1 cellular context compared by ENCODE assay signal in the genomic region with DNA sequence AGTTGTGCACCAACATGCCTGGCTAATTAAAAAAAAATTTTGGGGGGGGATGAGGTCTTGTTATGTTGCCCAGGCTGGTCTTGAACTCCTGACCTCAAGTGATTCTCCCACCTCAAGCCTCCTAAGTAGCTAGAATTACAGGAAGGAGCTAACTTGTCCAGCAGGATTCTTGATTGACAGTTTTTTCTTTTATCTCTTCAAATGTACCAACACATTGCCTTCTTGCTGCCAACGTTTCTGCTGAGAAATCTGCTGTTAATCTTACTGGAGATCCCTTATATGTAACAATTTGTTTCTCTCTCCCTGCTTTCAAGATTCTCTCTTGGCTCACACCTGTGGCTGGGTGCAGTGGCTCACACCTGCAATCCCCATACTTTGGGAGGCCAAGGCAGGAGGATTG.
TF ChIP-seq lines count a peak whose summit lies in the region.

No MANE protein-coding gene starts in this region.

TF ChIP-seq in K562, 482 proteins besides CTCF, POLR2A, EP300 and RAD21 (continues in another document):
- TF ChIP-seq KDM2B (CRISPR knock-in tag; IDR thresholded peaks at IDR 0.05) (no peak), ZEB2 (IDR thresholded peaks at IDR 0.05) (peak; percentile 61; the same call in 1 of the 2 replicates), TAF7 (tag; IDR thresholded peaks at IDR 0.05) (no peak), ZNF232 (CRISPR knock-in tag; IDR thresholded peaks at IDR 0.05) (no peak), HDAC6 (IDR thresholded peaks at IDR 0.05; ENCODE audit: low read depth, low read length) (no peak), XRCC3 (IDR thresholded peaks at IDR 0.05) (peak; percentile 90; the same call in 1 of the 2 replicates), ZBTB12 (CRISPR knock-in tag; IDR thresholded peaks at IDR 0.05) (no peak), CREB1 (IDR thresholded peaks at IDR 0.05) (no peak), CREB1 (CRISPR knock-in tag; IDR thresholded peaks at IDR 0.05) (no peak), PRMT5 (CRISPR knock-in tag; IDR thresholded peaks at IDR 0.05) (no peak), HDAC1 (IDR thresholded peaks at IDR 0.05) (peak in 1 of 2 experiments; percentile 83; a peak in 2 of 4 replicates), SRSF7 (optimal IDR thresholded peaks at IDR 0.05; ENCODE audit: low read depth, low read length) (no peak), ZNF280A (IDR thresholded peaks at IDR 0.05; ENCODE audit: low read depth, partially characterized antibody) (peak; percentile 89), MYNN (IDR thresholded peaks at IDR 0.05) (no peak), MYNN (CRISPR knock-in tag; IDR thresholded peaks at IDR 0.05) (no peak), ARNT (IDR thresholded peaks at IDR 0.05) (peak; percentile 26 to 56; a peak in 3 of 4 replicates), RCOR1 (IDR thresholded peaks at IDR 0.05; ENCODE audit: borderline replicate concordance in 1 of 2, low read depth in 2 of 2, low read length in 2 of 2) (0 out of 4 replicates have a peak, but pooled peaks of 1 of the 2 experiments have one; percentile 10), FOXM1 (IDR thresholded peaks at IDR 0.05; ENCODE audit: low read depth) (no peak), FOXM1 (CRISPR knock-in tag; IDR thresholded peaks at IDR 0.05; ENCODE audit: low read depth) (no peak), GATAD2A (IDR thresholded peaks at IDR 0.05) (peak; percentile 43; the same call in 1 of the 2 replicates), RFX7 (CRISPR knock-in tag; IDR thresholded peaks at IDR 0.05) (no peak), SP1 (CRISPR knock-in tag; IDR thresholded peaks at IDR 0.05) (0 out of 2 replicates have a peak, but pooled peaks have one; percentile 37), NBN (IDR thresholded peaks at IDR 0.05; ENCODE audit: low read depth) (peak; percentile 50; the same call in 1 of the 2 replicates), CBX5 (IDR thresholded peaks at IDR 0.05; ENCODE audit: borderline replicate concordance, low read depth) (peak; percentile 96), SOX6 (IDR thresholded peaks at IDR 0.05) (peak; percentile 35; the same call in 1 of the 2 replicates), MTA3 (IDR thresholded peaks at IDR 0.05; ENCODE audit: borderline replicate concordance) (peak; percentile 45; the same call in 1 of the 2 replicates), RBBP5 (IDR thresholded peaks at IDR 0.05; ENCODE audit: borderline replicate concordance, insufficient read depth, low read length, poor library complexity, severe bottlenecking) (no peak), ATF7 (IDR thresholded peaks at IDR 0.05) (0 out of 2 replicates have a peak, but pooled peaks have one; percentile 37), TFE3 (CRISPR knock-in tag; IDR thresholded peaks at IDR 0.05) (no peak), ATF6 (CRISPR knock-in tag; IDR thresholded peaks at IDR 0.05) (no peak), TEAD4 (IDR thresholded peaks at IDR 0.05; ENCODE audit: low read length) (0 out of 2 replicates have a peak, but pooled peaks have one; percentile 11), TEAD4 (CRISPR knock-in tag; IDR thresholded peaks at IDR 0.05; ENCODE audit: borderline replicate concordance) (no peak), E2F3 (CRISPR knock-in tag; IDR thresholded peaks at IDR 0.05) (no peak), CCAR2 (IDR thresholded peaks at IDR 0.05; ENCODE audit: low read depth, low read length) (no peak), GTF3C2 (IDR thresholded peaks at IDR 0.05; ENCODE audit: borderline replicate concordance, extremely low read depth, insufficient read length) (no peak), LEF1 (IDR thresholded peaks at IDR 0.05) (0 out of 2 replicates have a peak, but pooled peaks have one; percentile 20), MTA1 (IDR thresholded peaks at IDR 0.05; ENCODE audit: borderline replicate concordance) (peak; percentile 40; the same call in 1 of the 2 replicates), E2F1 (CRISPR knock-in tag; IDR thresholded peaks at IDR 0.05) (no peak)
- TF ChIP-seq, protein P1, sequence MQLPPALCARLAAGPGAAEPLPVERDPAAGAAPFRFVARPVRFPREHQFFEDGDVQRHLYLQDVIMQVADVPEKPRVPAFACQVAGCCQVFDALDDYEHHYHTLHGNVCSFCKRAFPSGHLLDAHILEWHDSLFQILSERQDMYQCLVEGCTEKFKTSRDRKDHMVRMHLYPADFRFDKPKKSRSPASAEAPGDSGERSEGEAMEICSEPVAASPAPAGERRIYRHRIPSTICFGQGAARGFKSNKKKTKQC (CRISPR knock-in tag; IDR thresholded peaks at IDR 0.05) = no peak
- TF ChIP-seq, protein P2, sequence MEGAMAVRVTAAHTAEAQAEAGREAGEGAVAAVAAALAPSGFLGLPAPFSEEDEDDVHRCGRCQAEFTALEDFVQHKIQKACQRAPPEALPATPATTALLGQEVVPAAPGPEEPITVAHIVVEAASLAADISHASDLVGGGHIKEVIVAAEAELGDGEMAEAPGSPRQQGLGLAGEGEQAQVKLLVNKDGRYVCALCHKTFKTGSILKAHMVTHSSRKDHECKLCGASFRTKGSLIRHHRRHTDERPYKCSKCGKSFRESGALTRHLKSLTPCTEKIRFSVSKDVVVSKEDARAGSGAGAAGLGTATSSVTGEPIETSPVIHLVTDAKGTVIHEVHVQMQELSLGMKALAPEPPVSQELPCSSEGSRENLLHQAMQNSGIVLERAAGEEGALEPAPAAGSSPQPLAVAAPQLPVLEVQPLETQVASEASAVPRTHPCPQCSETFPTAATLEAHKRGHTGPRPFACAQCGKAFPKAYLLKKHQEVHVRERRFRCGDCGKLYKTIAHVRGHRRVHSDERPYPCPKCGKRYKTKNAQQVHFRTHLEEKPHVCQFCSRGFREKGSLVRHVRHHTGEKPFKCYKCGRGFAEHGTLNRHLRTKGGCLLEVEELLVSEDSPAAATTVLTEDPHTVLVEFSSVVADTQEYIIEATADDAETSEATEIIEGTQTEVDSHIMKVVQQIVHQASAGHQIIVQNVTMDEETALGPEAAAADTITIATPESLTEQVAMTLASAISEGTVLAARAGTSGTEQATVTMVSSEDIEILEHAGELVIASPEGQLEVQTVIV (CRISPR knock-in tag; IDR thresholded peaks at IDR 0.05; ENCODE audit: borderline replicate concordance) = no peak
- TF ChIP-seq, protein P3, sequence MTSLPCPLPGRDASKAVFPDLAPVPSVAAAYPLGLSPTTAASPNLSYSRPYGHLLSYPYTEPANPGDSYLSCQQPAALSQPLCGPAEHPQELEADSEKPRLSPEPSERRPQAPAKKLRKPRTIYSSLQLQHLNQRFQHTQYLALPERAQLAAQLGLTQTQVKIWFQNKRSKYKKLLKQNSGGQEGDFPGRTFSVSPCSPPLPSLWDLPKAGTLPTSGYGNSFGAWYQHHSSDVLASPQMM (CRISPR knock-in tag; IDR thresholded peaks at IDR 0.05) = no peak
- TF ChIP-seq, protein P4, sequence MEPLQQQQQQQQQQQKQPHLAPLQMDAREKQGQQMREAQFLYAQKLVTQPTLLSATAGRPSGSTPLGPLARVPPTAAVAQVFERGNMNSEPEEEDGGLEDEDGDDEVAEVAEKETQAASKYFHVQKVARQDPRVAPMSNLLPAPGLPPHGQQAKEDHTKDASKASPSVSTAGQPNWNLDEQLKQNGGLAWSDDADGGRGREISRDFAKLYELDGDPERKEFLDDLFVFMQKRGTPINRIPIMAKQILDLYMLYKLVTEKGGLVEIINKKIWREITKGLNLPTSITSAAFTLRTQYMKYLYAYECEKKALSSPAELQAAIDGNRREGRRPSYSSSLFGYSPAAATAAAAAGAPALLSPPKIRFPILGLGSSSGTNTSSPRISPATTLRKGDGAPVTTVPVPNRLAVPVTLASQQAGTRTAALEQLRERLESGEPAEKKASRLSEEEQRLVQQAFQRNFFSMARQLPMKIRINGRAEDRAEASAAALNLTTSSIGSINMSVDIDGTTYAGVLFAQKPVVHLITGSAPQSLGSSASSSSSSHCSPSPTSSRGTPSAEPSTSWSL (CRISPR knock-in tag; IDR thresholded peaks at IDR 0.05; ENCODE audit: borderline replicate concordance) = no peak
- TF ChIP-seq, protein P5, sequence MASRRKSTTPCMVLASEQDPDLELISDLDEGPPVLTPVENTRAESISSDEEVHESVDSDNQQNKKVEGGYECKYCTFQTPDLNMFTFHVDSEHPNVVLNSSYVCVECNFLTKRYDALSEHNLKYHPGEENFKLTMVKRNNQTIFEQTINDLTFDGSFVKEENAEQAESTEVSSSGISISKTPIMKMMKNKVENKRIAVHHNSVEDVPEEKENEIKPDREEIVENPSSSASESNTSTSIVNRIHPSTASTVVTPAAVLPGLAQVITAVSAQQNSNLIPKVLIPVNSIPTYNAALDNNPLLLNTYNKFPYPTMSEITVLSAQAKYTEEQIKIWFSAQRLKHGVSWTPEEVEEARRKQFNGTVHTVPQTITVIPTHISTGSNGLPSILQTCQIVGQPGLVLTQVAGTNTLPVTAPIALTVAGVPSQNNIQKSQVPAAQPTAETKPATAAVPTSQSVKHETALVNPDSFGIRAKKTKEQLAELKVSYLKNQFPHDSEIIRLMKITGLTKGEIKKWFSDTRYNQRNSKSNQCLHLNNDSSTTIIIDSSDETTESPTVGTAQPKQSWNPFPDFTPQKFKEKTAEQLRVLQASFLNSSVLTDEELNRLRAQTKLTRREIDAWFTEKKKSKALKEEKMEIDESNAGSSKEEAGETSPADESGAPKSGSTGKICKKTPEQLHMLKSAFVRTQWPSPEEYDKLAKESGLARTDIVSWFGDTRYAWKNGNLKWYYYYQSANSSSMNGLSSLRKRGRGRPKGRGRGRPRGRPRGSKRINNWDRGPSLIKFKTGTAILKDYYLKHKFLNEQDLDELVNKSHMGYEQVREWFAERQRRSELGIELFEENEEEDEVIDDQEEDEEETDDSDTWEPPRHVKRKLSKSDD (conservative IDR thresholded peaks at IDR 0.05; ENCODE audit: low read length) = no peak
